In the genomic region with DNA sequence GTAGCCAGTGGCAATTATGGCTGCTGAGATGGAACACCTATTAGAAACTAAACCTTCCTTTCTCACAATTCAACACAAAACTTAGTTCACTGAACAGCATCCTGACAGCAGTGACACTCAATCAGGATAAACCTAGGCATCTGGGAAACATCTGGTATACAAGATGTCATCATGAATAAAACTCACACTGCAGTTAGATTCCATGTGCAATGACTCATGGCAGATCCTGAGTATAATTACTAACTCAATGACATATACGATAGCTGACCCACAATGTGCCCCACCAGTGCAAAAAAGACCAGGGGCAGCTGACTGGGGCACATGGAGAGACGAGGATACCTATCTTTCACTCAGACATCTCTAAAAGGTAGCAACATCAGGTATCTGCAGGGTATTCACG, we compare ENCODE assay signal across 1 cellular context.
A peak's percentile ranks its signal among the peaks of the same experiment; 100 is the strongest.
TF ChIP-seq lines count a peak whose summit lies in the region.

No MANE protein-coding gene starts in this region.

TF ChIP-seq in SK-N-SH, 30 proteins besides CTCF, POLR2A, EP300 and RAD21 (continued from another document):
- TF ChIP-seq, protein P1, sequence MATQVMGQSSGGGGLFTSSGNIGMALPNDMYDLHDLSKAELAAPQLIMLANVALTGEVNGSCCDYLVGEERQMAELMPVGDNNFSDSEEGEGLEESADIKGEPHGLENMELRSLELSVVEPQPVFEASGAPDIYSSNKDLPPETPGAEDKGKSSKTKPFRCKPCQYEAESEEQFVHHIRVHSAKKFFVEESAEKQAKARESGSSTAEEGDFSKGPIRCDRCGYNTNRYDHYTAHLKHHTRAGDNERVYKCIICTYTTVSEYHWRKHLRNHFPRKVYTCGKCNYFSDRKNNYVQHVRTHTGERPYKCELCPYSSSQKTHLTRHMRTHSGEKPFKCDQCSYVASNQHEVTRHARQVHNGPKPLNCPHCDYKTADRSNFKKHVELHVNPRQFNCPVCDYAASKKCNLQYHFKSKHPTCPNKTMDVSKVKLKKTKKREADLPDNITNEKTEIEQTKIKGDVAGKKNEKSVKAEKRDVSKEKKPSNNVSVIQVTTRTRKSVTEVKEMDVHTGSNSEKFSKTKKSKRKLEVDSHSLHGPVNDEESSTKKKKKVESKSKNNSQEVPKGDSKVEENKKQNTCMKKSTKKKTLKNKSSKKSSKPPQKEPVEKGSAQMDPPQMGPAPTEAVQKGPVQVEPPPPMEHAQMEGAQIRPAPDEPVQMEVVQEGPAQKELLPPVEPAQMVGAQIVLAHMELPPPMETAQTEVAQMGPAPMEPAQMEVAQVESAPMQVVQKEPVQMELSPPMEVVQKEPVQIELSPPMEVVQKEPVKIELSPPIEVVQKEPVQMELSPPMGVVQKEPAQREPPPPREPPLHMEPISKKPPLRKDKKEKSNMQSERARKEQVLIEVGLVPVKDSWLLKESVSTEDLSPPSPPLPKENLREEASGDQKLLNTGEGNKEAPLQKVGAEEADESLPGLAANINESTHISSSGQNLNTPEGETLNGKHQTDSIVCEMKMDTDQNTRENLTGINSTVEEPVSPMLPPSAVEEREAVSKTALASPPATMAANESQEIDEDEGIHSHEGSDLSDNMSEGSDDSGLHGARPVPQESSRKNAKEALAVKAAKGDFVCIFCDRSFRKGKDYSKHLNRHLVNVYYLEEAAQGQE (IDR thresholded peaks at IDR 0.05; ENCODE audit: low read depth, low read length): no peak
- TF ChIP-seq, protein P2, sequence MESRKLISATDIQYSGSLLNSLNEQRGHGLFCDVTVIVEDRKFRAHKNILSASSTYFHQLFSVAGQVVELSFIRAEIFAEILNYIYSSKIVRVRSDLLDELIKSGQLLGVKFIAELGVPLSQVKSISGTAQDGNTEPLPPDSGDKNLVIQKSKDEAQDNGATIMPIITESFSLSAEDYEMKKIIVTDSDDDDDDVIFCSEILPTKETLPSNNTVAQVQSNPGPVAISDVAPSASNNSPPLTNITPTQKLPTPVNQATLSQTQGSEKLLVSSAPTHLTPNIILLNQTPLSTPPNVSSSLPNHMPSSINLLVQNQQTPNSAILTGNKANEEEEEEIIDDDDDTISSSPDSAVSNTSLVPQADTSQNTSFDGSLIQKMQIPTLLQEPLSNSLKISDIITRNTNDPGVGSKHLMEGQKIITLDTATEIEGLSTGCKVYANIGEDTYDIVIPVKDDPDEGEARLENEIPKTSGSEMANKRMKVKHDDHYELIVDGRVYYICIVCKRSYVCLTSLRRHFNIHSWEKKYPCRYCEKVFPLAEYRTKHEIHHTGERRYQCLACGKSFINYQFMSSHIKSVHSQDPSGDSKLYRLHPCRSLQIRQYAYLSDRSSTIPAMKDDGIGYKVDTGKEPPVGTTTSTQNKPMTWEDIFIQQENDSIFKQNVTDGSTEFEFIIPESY (IDR thresholded peaks at IDR 0.05; ENCODE audit: borderline replicate concordance, low read depth): 0 out of 2 replicates have a peak, but pooled peaks have one; percentile 67
- TF ChIP-seq RFX5 (IDR thresholded peaks at IDR 0.05; ENCODE audit: low read length) (no peak), MXI1 (IDR thresholded peaks at IDR 0.05; ENCODE audit: low read depth, low read length) (peak; percentile 82), SIN3A (IDR thresholded peaks at IDR 0.05; ENCODE audit: borderline replicate concordance, low read depth, low read length) (peak; percentile 97), FOXJ3 (CRISPR knock-in tag; IDR thresholded peaks at IDR 0.05) (peak; percentile 90), EZH2phosphoT487 (IDR thresholded peaks at IDR 0.05; ENCODE audit: borderline replicate concordance, low read depth) (no peak), FOXM1 (IDR thresholded peaks at IDR 0.05; ENCODE audit: low read depth) (peak; percentile 78), RXRA (IDR thresholded peaks at IDR 0.05; ENCODE audit: borderline replicate concordance, low read depth) (peak; percentile 56; the same call in 1 of the 2 replicates), FOSL2 (IDR thresholded peaks at IDR 0.05; ENCODE audit: borderline replicate concordance, low read depth) (peak; percentile 95), TCF12 (IDR thresholded peaks at IDR 0.05) (peak; percentile 100), RCOR1 (IDR thresholded peaks at IDR 0.05; ENCODE audit: low read length) (peak; percentile 94), NFIC (IDR thresholded peaks at IDR 0.05; ENCODE audit: borderline replicate concordance) (peak; percentile 78), SMC3 (IDR thresholded peaks at IDR 0.05; ENCODE audit: low read depth, low read length) (no peak), TEAD4 (IDR thresholded peaks at IDR 0.05; ENCODE audit: borderline replicate concordance, insufficient read depth) (peak; percentile 84), ELF1 (IDR thresholded peaks at IDR 0.05) (no peak)
- TF ChIP-seq, protein P3, sequence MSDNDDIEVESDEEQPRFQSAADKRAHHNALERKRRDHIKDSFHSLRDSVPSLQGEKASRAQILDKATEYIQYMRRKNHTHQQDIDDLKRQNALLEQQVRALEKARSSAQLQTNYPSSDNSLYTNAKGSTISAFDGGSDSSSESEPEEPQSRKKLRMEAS (IDR thresholded peaks at IDR 0.05; ENCODE audit: low read depth): peak; percentile 83
- TF ChIP-seq, protein P4, sequence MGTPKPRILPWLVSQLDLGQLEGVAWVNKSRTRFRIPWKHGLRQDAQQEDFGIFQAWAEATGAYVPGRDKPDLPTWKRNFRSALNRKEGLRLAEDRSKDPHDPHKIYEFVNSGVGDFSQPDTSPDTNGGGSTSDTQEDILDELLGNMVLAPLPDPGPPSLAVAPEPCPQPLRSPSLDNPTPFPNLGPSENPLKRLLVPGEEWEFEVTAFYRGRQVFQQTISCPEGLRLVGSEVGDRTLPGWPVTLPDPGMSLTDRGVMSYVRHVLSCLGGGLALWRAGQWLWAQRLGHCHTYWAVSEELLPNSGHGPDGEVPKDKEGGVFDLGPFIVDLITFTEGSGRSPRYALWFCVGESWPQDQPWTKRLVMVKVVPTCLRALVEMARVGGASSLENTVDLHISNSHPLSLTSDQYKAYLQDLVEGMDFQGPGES (IDR thresholded peaks at IDR 0.05; ENCODE audit: low read depth, low read length): no peak
- TF ChIP-seq, protein P5, sequence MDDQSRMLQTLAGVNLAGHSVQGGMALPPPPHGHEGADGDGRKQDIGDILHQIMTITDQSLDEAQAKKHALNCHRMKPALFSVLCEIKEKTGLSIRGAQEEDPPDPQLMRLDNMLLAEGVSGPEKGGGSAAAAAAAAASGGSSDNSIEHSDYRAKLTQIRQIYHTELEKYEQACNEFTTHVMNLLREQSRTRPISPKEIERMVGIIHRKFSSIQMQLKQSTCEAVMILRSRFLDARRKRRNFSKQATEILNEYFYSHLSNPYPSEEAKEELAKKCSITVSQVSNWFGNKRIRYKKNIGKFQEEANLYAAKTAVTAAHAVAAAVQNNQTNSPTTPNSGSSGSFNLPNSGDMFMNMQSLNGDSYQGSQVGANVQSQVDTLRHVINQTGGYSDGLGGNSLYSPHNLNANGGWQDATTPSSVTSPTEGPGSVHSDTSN (IDR thresholded peaks at IDR 0.05): peak; percentile 99
